ENCODE assay signal across 8 cellular contexts in the genomic region with DNA sequence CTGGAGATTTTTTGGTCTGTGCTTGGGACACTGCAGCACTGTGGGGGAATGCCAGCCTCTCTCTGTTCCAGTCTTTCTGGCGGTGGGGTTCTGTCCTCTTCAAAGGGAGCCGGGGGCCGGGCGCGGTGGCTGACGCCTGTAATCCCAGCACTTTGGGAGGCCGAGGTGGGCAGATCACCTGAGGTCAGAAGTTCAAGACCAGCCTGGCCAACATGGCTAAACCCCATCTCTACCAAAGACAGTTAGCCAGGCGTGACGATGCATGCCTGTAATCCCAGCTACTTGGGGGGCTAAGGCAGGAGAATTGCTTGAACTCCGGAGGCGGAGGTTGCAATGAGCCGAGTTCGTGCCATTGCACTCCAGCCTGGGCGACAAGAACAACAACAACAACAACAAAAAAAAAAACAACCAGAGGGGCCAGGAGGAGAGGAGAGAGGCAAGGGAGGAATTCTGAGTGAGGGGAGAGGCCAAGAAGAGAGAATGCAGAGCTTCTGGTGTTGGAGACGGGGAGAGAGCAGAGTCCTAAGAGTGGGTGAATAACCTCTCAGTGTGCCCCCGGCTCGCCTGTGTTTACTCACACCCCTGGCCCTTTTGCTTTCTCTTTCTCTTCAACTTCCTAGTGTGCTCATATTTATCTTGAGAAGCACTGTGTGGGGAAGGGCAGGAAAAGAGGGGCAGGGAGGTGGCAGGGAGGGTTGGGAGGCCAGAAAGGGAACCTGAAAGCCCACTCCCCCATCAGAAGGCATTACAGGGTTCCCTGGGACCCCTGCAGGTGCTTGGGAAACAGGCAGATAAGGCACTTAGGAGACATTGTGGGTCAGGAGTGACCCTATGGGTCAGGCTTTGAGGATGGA. TPM values are rescaled to one million over a fixed set of nuclear protein-coding genes. Genes with fewer than 3 reads are reported as not detected.
DNase-seq lines count a peak whose midpoint lies in the region; ATAC-seq and TF ChIP-seq lines count a peak whose summit lies in the region.

No MANE protein-coding gene starts in this region.

- ATAC-seq in mucosa of descending colon: peak; percentile 21

- peaks cover 0 to 3% (median 2%) of the 10 kb centered on the region in 3 donors for H3K27me3 Mint-ChIP-seq in CD14-positive monocyte (ENCODE audit: low read depth in 3 of 3)

- peaks cover 2 to 3% of the 10 kb centered on the region in 2 donors for H3K36me3 Mint-ChIP-seq in CD14-positive monocyte

- H3K9me3 ChIP-seq in mucosa of descending colon: no peaks in the 10 kb centered on the region

- TF ChIP-seq CTCF in CD14-positive monocyte (IDR thresholded peaks at IDR 0.05): no peak
- TF ChIP-seq CTCF in NB4 (IDR thresholded peaks at IDR 0.05; ENCODE audit: low read depth, low read length): no peak
- TF ChIP-seq CTCF in mucosa of descending colon (IDR thresholded peaks at IDR 0.05): no peak

- peaks cover 55% of the 10 kb centered on the region for H3K4me1 Mint-ChIP-seq in CD14-positive monocyte

- peak overlapping the region; percentile 95 to 98 (median 97) for H3K27ac Mint-ChIP-seq in CD14-positive monocyte

- no peaks in the 10 kb centered on the region for H3K36me3 ChIP-seq in mucosa of descending colon (ENCODE audit: low read depth)

- H3K9me3 Mint-ChIP-seq in CD14-positive monocyte: peaks cover 0 to 6% (median 3%) of the 10 kb centered on the region in 7 donors

- DNase-seq in CD14-positive monocyte (ENCODE audit: low spot score) (no peak), NB4 (ENCODE audit: low read depth) (peak; percentile 31), mucosa of descending colon (peak; percentile 59 to 74 (median 66)), NCI-H748 (lab: John Stamatoyannopoulos, UW; ENCODE audit: unreplicated experiment) (no peak), NCI-H146 treated with DMSO at 0.1 percent for 48 hours (lab: John Stamatoyannopoulos, UW; ENCODE audit: unreplicated experiment) (no peak), H4 (ENCODE audit: low spot score) (no peak), NCI-H1436 (lab: John Stamatoyannopoulos, UW) (no peak)
- DNase-seq in activated naive CD8-positive, alpha-beta T cell treated with anti-CD3 and anti-CD28 coated beads, Interleukin-2, amount 50 U/mL, for 16 hours (ENCODE audit: low read depth, low spot score): peak; percentile 30

- peaks cover 34% of the 10 kb centered on the region for H3K4me1 ChIP-seq in mucosa of descending colon (ENCODE audit: low read depth)

- TF ChIP-seq POLR2A in NB4 (IDR thresholded peaks at IDR 0.05; ENCODE audit: extremely low read depth, insufficient read length): peak; percentile 16

- H3K4me3 Mint-ChIP-seq in CD14-positive monocyte: peak overlapping the region; percentile 94 to 99

- intact Hi-C loops in CD14-positive monocyte (cut with micrococcal nuclease): no loop called here
- intact Hi-C loops in mucosa of descending colon (cut with DNase I, micrococcal nuclease): no loop called here

- peak overlapping the region; percentile 92 for H3K4me3 ChIP-seq in NB4 (ENCODE audit: low read depth, low read length)
- no peak overlapping the region for H3K4me3 ChIP-seq in mucosa of descending colon

RNA-seq across cellular contexts. Expression of a gene that starts 3.2 kb away (rescaled TPM):
- 100 to 1,000 TPM; 114 to 124 TPM for polyA plus RNA-seq in CD14-positive monocyte
- total RNA-seq in mucosa of descending colon: 100 to 1,000 TPM; 174 to 272 (median 212) TPM
- total RNA-seq in H4 (2014; rRNA removed; shearing (Covaris generic)): 568 and 655 TPM in 2 replicates

RNA-seq across cellular contexts. Expression of a gene that starts 16.4 kb away (rescaled TPM):
- polyA plus RNA-seq in CD14-positive monocyte: under 1 TPM; 0.11 to 0.27 TPM
- total RNA-seq in mucosa of descending colon: 1 to 10 TPM; 2.5 to 4.9 (median 3.8) TPM
- total RNA-seq in H4 (2014; rRNA removed; shearing (Covaris generic)): 1.9 and 2.8 TPM in 2 replicates

RNA-seq across cellular contexts. Expression of a gene that starts 29.2 kb away (rescaled TPM):
- 1 to 10 TPM; 1.5 to 1.9 TPM for polyA plus RNA-seq in CD14-positive monocyte
- total RNA-seq in mucosa of descending colon: 10 to 100 TPM; 36.7 to 46.3 (median 43.7) TPM
- 56.9 and 69.0 TPM in 2 replicates for total RNA-seq in H4 (2014; rRNA removed; shearing (Covaris generic))

RNA-seq across cellular contexts. Expression of a gene that starts 38.1 kb away (rescaled TPM):
- 10 to 100 TPM; 68.4 to 72.7 TPM for polyA plus RNA-seq in CD14-positive monocyte
- 10 to 100 TPM; 33.0 to 89.5 (median 76.8) TPM for total RNA-seq in mucosa of descending colon
- 46.4 and 57.8 TPM in 2 replicates for total RNA-seq in H4 (2014; rRNA removed; shearing (Covaris generic))

Comparison
In these comparisons a context has a peak if more than half of its experiments do, and no peak if none do; other contexts are left out.
1. DNase-seq: peak in NB4 (single experiment), activated naive CD8-positive, alpha-beta T cell treated with anti-CD3 and anti-CD28 coated beads, Interleukin-2, amount 50 U/mL, for 16 hours (single experiment) and mucosa of descending colon (3 of 3); none in CD14-positive monocyte (single experiment), NCI-H748 (single experiment), NCI-H146 treated with DMSO at 0.1 percent for 48 hours (single experiment), H4 (single experiment) and NCI-H1436 (single experiment).